In the genomic region with DNA sequence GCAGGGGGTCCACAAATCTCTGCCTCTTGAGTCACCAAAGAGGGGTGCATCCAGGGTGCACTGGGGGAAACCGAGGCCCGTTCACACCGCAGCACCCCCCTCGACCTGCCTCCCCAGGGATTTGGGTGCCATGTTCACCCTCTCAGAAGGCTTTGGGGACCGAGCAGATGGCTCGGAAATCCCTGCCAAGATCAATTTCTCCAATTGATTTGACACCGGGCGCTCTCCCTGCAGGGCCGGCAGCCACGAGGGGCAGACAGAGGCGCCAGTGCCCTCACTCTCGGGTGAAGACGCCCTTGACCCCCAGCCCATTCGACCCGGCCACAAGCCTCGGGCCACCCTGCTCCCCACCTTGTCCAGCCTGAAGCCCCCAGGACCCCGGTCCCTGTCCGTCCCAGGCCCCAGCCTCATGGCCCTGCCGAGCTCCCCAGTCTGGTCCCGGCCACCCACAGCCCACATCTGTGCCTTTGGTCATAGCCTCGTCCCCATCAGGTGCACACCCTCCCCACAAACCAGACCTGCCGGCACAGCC, we compare ENCODE assay signal across 1 cellular context.
TF ChIP-seq lines count a peak whose summit lies in the region.

No MANE protein-coding gene starts in this region.

TF ChIP-seq in H1, 55 proteins besides CTCF, POLR2A, EP300 and RAD21:
- TF ChIP-seq CBX8 (IDR thresholded peaks at IDR 0.05; ENCODE audit: borderline replicate concordance, low read depth, low read length): no peak
- no peak for TF ChIP-seq SIX5 (IDR thresholded peaks at IDR 0.05; ENCODE audit: low read depth, low read length)
- TF ChIP-seq CEBPB (IDR thresholded peaks at IDR 0.05; ENCODE audit: low read depth, low read length): no peak
- TF ChIP-seq PHF8 (conservative IDR thresholded peaks at IDR 0.05; ENCODE audit: low read depth, low read length): no peak
- TF ChIP-seq HDAC2 (IDR thresholded peaks at IDR 0.05; ENCODE audit: borderline replicate concordance in 1 of 2, low read depth in 2 of 2, low read length in 2 of 2): no peak
- TF ChIP-seq GTF2F1 (IDR thresholded peaks at IDR 0.05; ENCODE audit: borderline replicate concordance, low read depth, low read length): no peak
- no peak for TF ChIP-seq SP2 (IDR thresholded peaks at IDR 0.05; ENCODE audit: low read length)
